Comparison of ENCODE assay signal across 8 cellular contexts in the genomic region with DNA sequence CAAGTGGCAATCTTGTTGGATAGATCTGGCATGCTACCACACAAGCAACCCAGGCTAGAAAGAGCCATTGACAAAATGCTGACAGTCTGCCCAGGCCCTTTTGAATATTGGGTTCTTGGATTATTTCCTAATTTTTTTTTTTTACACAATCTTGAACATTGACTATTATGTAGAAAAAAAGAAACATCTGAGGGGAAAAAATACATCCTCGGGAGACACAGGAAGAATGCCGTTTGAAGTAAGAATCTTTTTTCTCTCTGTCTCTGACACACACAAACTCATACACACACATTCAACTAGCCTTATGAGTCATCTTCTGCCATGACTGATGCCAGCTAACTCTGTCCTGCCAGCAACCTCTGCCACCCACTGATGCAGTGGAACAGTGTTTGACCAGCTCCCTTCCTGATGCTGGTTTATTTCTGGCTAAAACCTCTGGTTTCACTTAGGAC. TPM values are rescaled to one million over a fixed set of nuclear protein-coding genes. Genes with fewer than 3 reads are reported as not detected.
DNase-seq lines count a peak whose midpoint lies in the region; ATAC-seq and TF ChIP-seq lines count a peak whose summit lies in the region.

No MANE protein-coding gene starts in this region.

- H3K4me1 ChIP-seq in muscle layer of duodenum (ENCODE audit: control insufficient read depth in 1 of 2, insufficient read depth in 2 of 2, low read length in 2 of 2), result peaks cover 0 to 10% of the 10 kb centered on the region in 2 donors

- no peak overlapping the region for H3K27ac Mint-ChIP-seq in progenitor cell of endocrine pancreas
- no peak overlapping the region for H3K27ac Mint-ChIP-seq in activated T-helper 1 cell treated with anti-CD3 and anti-CD28 coated beads, Interleukin-12 subunit alpha, Interleukin-12 subunit beta, Interleukin-2, Interleukin-4 antibody, amounts not matched to agents 30 ng/mL and 10 ng/mL and 1 ng/mL, durations not matched to agents 14 hours and 24 hours and 36 hours

- no peaks in the 10 kb centered on the region for H3K36me3 Mint-ChIP-seq in progenitor cell of endocrine pancreas (ENCODE audit: insufficient read depth)
- H3K36me3 Mint-ChIP-seq in activated T-helper 1 cell treated with anti-CD3 and anti-CD28 coated beads, Interleukin-12 subunit alpha, Interleukin-12 subunit beta, Interleukin-2, Interleukin-4 antibody, amounts not matched to agents 30 ng/mL and 10 ng/mL and 1 ng/mL, durations not matched to agents 14 hours and 24 hours and 36 hours (ENCODE audit: low read depth), result no peaks in the 10 kb centered on the region

- H3K4me3 ChIP-seq in muscle layer of duodenum (ENCODE audit: low read depth in 1 of 2, low read length in 2 of 2), result no peak overlapping the region

- H3K27me3 ChIP-seq in muscle layer of duodenum (ENCODE audit: low read depth, low read length), result no peaks in the 10 kb centered on the region

- H3K9me3 Mint-ChIP-seq in progenitor cell of endocrine pancreas (ENCODE audit: low read depth), result no peaks in the 10 kb centered on the region
- H3K9me3 Mint-ChIP-seq in activated T-helper 1 cell treated with anti-CD3 and anti-CD28 coated beads, Interleukin-12 subunit alpha, Interleukin-12 subunit beta, Interleukin-2, Interleukin-4 antibody, amounts not matched to agents 30 ng/mL and 10 ng/mL and 1 ng/mL, durations not matched to agents 14 hours and 24 hours and 36 hours, result no peaks in the 10 kb centered on the region

- intact Hi-C loops in activated T-helper 1 cell treated with anti-CD3 and anti-CD28 coated beads, Interleukin-12 subunit alpha, Interleukin-12 subunit beta, Interleukin-2, Interleukin-4 antibody, amounts not matched to agents 30 ng/mL and 10 ng/mL and 1 ng/mL, durations not matched to agents 14 hours and 24 hours and 36 hours (cut with micrococcal nuclease), result no loop called here

- H3K9me3 ChIP-seq in muscle layer of duodenum (ENCODE audit: control insufficient read depth in 1 of 2, low read length in 2 of 2), result no peaks in the 10 kb centered on the region

- DNase-seq in Ammon's horn (ENCODE audit: low spot score) (peak; percentile 85), NCI-H69 (lab: John Stamatoyannopoulos, UW) (peak; percentile 23), progenitor cell of endocrine pancreas (ENCODE audit: low spot score, unreplicated experiment) (no peak), GM19240 (ENCODE audit: insufficient read length, low spot score) (no peak)
- DNase-seq in activated T-helper 1 cell treated with anti-CD3 and anti-CD28 coated beads, Interleukin-12 subunit alpha, Interleukin-12 subunit beta, Interleukin-2, Interleukin-4 antibody, amounts not matched to agents 30 ng/mL and 10 ng/mL and 1 ng/mL, durations not matched to agents 14 hours and 24 hours and 36 hours (ENCODE audit: low spot score), result no peak
- no peak for DNase-seq in stimulated activated naive CD4-positive, alpha-beta T cell treated with Interleukin-2 at 50 U/mL for 16 hours (lab: John Stamatoyannopoulos, UW)

- no peak overlapping the region for H3K4me3 Mint-ChIP-seq in progenitor cell of endocrine pancreas (ENCODE audit: low read depth)
- H3K4me3 Mint-ChIP-seq in activated T-helper 1 cell treated with anti-CD3 and anti-CD28 coated beads, Interleukin-12 subunit alpha, Interleukin-12 subunit beta, Interleukin-2, Interleukin-4 antibody, amounts not matched to agents 30 ng/mL and 10 ng/mL and 1 ng/mL, durations not matched to agents 14 hours and 24 hours and 36 hours, result no peak overlapping the region

- no peaks in the 10 kb centered on the region for H3K36me3 ChIP-seq in muscle layer of duodenum (ENCODE audit: control insufficient read depth in 1 of 2, insufficient read depth in 2 of 2, low read length in 2 of 2)

- TF ChIP-seq CTCF in progenitor cell of endocrine pancreas (IDR thresholded peaks at IDR 0.05; ENCODE audit: unreplicated experiment), result no peak

- H3K27ac ChIP-seq in muscle layer of duodenum (ENCODE audit: low read length), result peak overlapping the region; percentile 67

- ATAC-seq in esophagus mucosa, result peak; percentile 81

- no peaks in the 10 kb centered on the region for H3K27me3 Mint-ChIP-seq in progenitor cell of endocrine pancreas
- peaks cover 7% of the 10 kb centered on the region for H3K27me3 Mint-ChIP-seq in activated T-helper 1 cell treated with anti-CD3 and anti-CD28 coated beads, Interleukin-12 subunit alpha, Interleukin-12 subunit beta, Interleukin-2, Interleukin-4 antibody, amounts not matched to agents 30 ng/mL and 10 ng/mL and 1 ng/mL, durations not matched to agents 14 hours and 24 hours and 36 hours (ENCODE audit: insufficient read depth)

- peaks cover 24% of the 10 kb centered on the region for H3K4me1 Mint-ChIP-seq in progenitor cell of endocrine pancreas (ENCODE audit: low read depth)
- H3K4me1 Mint-ChIP-seq in activated T-helper 1 cell treated with anti-CD3 and anti-CD28 coated beads, Interleukin-12 subunit alpha, Interleukin-12 subunit beta, Interleukin-2, Interleukin-4 antibody, amounts not matched to agents 30 ng/mL and 10 ng/mL and 1 ng/mL, durations not matched to agents 14 hours and 24 hours and 36 hours (ENCODE audit: low read depth), result peaks cover 7% of the 10 kb centered on the region

RNA-seq across cellular contexts. Expression of a gene that starts 47.2 kb away (rescaled TPM):
- total RNA-seq in esophagus mucosa, result 23.2 TPM
- 25.2 and 30.7 TPM in 2 replicates for total RNA-seq in progenitor cell of endocrine pancreas
- 0.59 and 0.73 TPM in 2 replicates for total RNA-seq in activated T-helper 1 cell treated with anti-CD3 and anti-CD28 coated beads, Interleukin-12 subunit alpha, Interleukin-12 subunit beta, Interleukin-2, Interleukin-4 antibody, amounts not matched to agents 30 ng/mL and 10 ng/mL and 1 ng/mL, durations not matched to agents 14 hours and 24 hours and 36 hours

Comparison
In these comparisons a context has a peak if more than half of its experiments do, and no peak if none do; other contexts are left out.
1. DNase-seq: peak in Ammon's horn (single experiment) and NCI-H69 (single experiment); none in progenitor cell of endocrine pancreas (single experiment), activated T-helper 1 cell treated with anti-CD3 and anti-CD28 coated beads, Interleukin-12 subunit alpha, Interleukin-12 subunit beta, Interleukin-2, Interleukin-4 antibody, amounts not matched to agents 30 ng/mL and 10 ng/mL and 1 ng/mL, durations not matched to agents 14 hours and 24 hours and 36 hours (single experiment), stimulated activated naive CD4-positive, alpha-beta T cell treated with Interleukin-2 at 50 U/mL for 16 hours (single experiment) and GM19240 (single experiment).
2. RNA of a gene that starts 47.2 kb away (total RNA-seq): 25.2 to 30.7 TPM in progenitor cell of endocrine pancreas and 23.2 TPM in esophagus mucosa (single experiment); 0.59 to 0.73 TPM in activated T-helper 1 cell treated with anti-CD3 and anti-CD28 coated beads, Interleukin-12 subunit alpha, Interleukin-12 subunit beta, Interleukin-2, Interleukin-4 antibody, amounts not matched to agents 30 ng/mL and 10 ng/mL and 1 ng/mL, durations not matched to agents 14 hours and 24 hours and 36 hours; every median in the first group is over 10 times any median in the second.